1 cellular context compared by ENCODE assay signal in genomic region chr1:100894622-100895539, GRCh38.
TF ChIP-seq lines count a peak whose summit lies in the region.

TSS of gene EXTL2 (minus strand) at chr1:100894842. CDS start at chr1:100888757, 6,085 bp downstream.

TF ChIP-seq in K562, 482 proteins besides CTCF, POLR2A, EP300 and RAD21 (continued from another document and continues in another):
- no peak for TF ChIP-seq ZKSCAN3 (CRISPR knock-in tag; IDR thresholded peaks at IDR 0.05)
- no peak for TF ChIP-seq IRF1 (CRISPR knock-in tag; IDR thresholded peaks at IDR 0.05; ENCODE audit: borderline replicate concordance)
- no peak for TF ChIP-seq TCF3 (CRISPR knock-in tag; IDR thresholded peaks at IDR 0.05)
- no peak for TF ChIP-seq TFAM (CRISPR knock-in tag; conservative IDR thresholded peaks at IDR 0.05)
- no peak for TF ChIP-seq PYGO2 (tag; IDR thresholded peaks at IDR 0.05)
- TF ChIP-seq FOXP1 (CRISPR knock-in tag; IDR thresholded peaks at IDR 0.05) = no peak
- no peak for TF ChIP-seq SMARCE1 (IDR thresholded peaks at IDR 0.05)
- peak; percentile 97 for TF ChIP-seq NR2C1 (IDR thresholded peaks at IDR 0.05)
- TF ChIP-seq NR2C1 (tag; IDR thresholded peaks at IDR 0.05) = peak; percentile 97
- no peak for TF ChIP-seq RAD51 (IDR thresholded peaks at IDR 0.05; ENCODE audit: borderline replicate concordance, low read depth)
- TF ChIP-seq FUS (optimal IDR thresholded peaks at IDR 0.05; ENCODE audit: low read depth, low read length) = no peak
- no peak for TF ChIP-seq NR4A1 (CRISPR knock-in tag; IDR thresholded peaks at IDR 0.05)
- no peak for TF ChIP-seq NR4A1 (tag; IDR thresholded peaks at IDR 0.05)
- TF ChIP-seq KAT8 (IDR thresholded peaks at IDR 0.05; ENCODE audit: low read depth) = no peak
- 0 out of 2 replicates have a peak, but pooled peaks have one; percentile 31 for TF ChIP-seq ZBTB1 (CRISPR knock-in tag; IDR thresholded peaks at IDR 0.05; ENCODE audit: borderline replicate concordance, low read depth)
- TF ChIP-seq ZNF395 (CRISPR knock-in tag; IDR thresholded peaks at IDR 0.05) = no peak
- no peak for TF ChIP-seq U2AF1 (optimal IDR thresholded peaks at IDR 0.05; ENCODE audit: low read depth, low read length)
- TF ChIP-seq ARID3A (IDR thresholded peaks at IDR 0.05; ENCODE audit: borderline replicate concordance, low read depth, low read length) = no peak
- TF ChIP-seq, protein P1, sequence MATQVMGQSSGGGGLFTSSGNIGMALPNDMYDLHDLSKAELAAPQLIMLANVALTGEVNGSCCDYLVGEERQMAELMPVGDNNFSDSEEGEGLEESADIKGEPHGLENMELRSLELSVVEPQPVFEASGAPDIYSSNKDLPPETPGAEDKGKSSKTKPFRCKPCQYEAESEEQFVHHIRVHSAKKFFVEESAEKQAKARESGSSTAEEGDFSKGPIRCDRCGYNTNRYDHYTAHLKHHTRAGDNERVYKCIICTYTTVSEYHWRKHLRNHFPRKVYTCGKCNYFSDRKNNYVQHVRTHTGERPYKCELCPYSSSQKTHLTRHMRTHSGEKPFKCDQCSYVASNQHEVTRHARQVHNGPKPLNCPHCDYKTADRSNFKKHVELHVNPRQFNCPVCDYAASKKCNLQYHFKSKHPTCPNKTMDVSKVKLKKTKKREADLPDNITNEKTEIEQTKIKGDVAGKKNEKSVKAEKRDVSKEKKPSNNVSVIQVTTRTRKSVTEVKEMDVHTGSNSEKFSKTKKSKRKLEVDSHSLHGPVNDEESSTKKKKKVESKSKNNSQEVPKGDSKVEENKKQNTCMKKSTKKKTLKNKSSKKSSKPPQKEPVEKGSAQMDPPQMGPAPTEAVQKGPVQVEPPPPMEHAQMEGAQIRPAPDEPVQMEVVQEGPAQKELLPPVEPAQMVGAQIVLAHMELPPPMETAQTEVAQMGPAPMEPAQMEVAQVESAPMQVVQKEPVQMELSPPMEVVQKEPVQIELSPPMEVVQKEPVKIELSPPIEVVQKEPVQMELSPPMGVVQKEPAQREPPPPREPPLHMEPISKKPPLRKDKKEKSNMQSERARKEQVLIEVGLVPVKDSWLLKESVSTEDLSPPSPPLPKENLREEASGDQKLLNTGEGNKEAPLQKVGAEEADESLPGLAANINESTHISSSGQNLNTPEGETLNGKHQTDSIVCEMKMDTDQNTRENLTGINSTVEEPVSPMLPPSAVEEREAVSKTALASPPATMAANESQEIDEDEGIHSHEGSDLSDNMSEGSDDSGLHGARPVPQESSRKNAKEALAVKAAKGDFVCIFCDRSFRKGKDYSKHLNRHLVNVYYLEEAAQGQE (CRISPR knock-in tag; IDR thresholded peaks at IDR 0.05; ENCODE audit: low read depth) = no peak
- TF ChIP-seq STAG1 (CRISPR knock-in tag; IDR thresholded peaks at IDR 0.05; ENCODE audit: borderline replicate concordance) = no peak
- no peak for TF ChIP-seq CTBP1 (IDR thresholded peaks at IDR 0.05; ENCODE audit: borderline replicate concordance)
- TF ChIP-seq FOXA1 (IDR thresholded peaks at IDR 0.05; ENCODE audit: borderline replicate concordance) = no peak
- TF ChIP-seq RUNX1 (IDR thresholded peaks at IDR 0.05; ENCODE audit: low read depth) = no peak
- TF ChIP-seq ZEB2 (IDR thresholded peaks at IDR 0.05) = no peak
- no peak for TF ChIP-seq MTF1 (CRISPR knock-in tag; IDR thresholded peaks at IDR 0.05; ENCODE audit: borderline replicate concordance)
- no peak for TF ChIP-seq ZNF668 (CRISPR knock-in tag; IDR thresholded peaks at IDR 0.05)
- TF ChIP-seq ZBTB33 (CRISPR knock-in tag; IDR thresholded peaks at IDR 0.05) = no peak
- no peak for TF ChIP-seq ZNF232 (CRISPR knock-in tag; IDR thresholded peaks at IDR 0.05)
- no peak for TF ChIP-seq E2F5 (CRISPR knock-in tag; IDR thresholded peaks at IDR 0.05)
- no peak for TF ChIP-seq ZNF280A (IDR thresholded peaks at IDR 0.05; ENCODE audit: low read depth, partially characterized antibody)
- no peak for TF ChIP-seq MAFG (tag; conservative IDR thresholded peaks at IDR 0.05)
- no peak for TF ChIP-seq MBD1 (CRISPR knock-in tag; IDR thresholded peaks at IDR 0.05)
- TF ChIP-seq ZNF695 (CRISPR knock-in tag; IDR thresholded peaks at IDR 0.05) = no peak
- no peak for TF ChIP-seq MLLT1 (IDR thresholded peaks at IDR 0.05)
- TF ChIP-seq MBD2 (IDR thresholded peaks at IDR 0.05; ENCODE audit: borderline replicate concordance, low read depth) = no peak
- TF ChIP-seq ZFP30 (CRISPR knock-in tag; IDR thresholded peaks at IDR 0.05; ENCODE audit: borderline replicate concordance) = no peak
- TF ChIP-seq POLR2AphosphoS2 (IDR thresholded peaks at IDR 0.05; ENCODE audit: low read length) = no peak
- no peak for TF ChIP-seq POU5F1 (IDR thresholded peaks at IDR 0.05; ENCODE audit: borderline replicate concordance, low read depth, low read length, partially characterized antibody)
- no peak for TF ChIP-seq DNMT1 (IDR thresholded peaks at IDR 0.05)
- no peak for TF ChIP-seq ZNF175 (CRISPR knock-in tag; IDR thresholded peaks at IDR 0.05; ENCODE audit: low read depth)
- TF ChIP-seq TAF1 (IDR thresholded peaks at IDR 0.05; ENCODE audit: control insufficient read depth, extremely low read depth, insufficient read depth, low read length, severe bottlenecking) = peak; percentile 59
- TF ChIP-seq ZKSCAN1 (IDR thresholded peaks at IDR 0.05; ENCODE audit: low read depth, low read length) = no peak
- no peak for TF ChIP-seq ZNF133 (CRISPR knock-in tag; IDR thresholded peaks at IDR 0.05)
- no peak for TF ChIP-seq CBFB (CRISPR knock-in tag; IDR thresholded peaks at IDR 0.05)
- TF ChIP-seq ILF3 (IDR thresholded peaks at IDR 0.05; ENCODE audit: borderline replicate concordance) = no peak
- TF ChIP-seq ZNF551 (CRISPR knock-in tag; IDR thresholded peaks at IDR 0.05) = no peak
- no peak for TF ChIP-seq ZNF324 (CRISPR knock-in tag; IDR thresholded peaks at IDR 0.05)
- peak; percentile 60; the same call in 1 of the 2 replicates for TF ChIP-seq EP400 (IDR thresholded peaks at IDR 0.05)
- no peak for TF ChIP-seq TAL1 (IDR thresholded peaks at IDR 0.05)
- peak; percentile 81; the same call in 1 of the 2 replicates for TF ChIP-seq KAT7 (CRISPR knock-in tag; IDR thresholded peaks at IDR 0.05; ENCODE audit: borderline replicate concordance)
- TF ChIP-seq CEBPG (CRISPR knock-in tag; IDR thresholded peaks at IDR 0.05) = no peak; the same call in 1 of the 2 replicates
- TF ChIP-seq CEBPG (tag; conservative IDR thresholded peaks at IDR 0.05 in 1 of 2, IDR thresholded peaks at IDR 0.05 in 1 of 2) = no peak
- no peak for TF ChIP-seq ZNF24 (IDR thresholded peaks at IDR 0.05)
- no peak for TF ChIP-seq BMI1 (IDR thresholded peaks at IDR 0.05; ENCODE audit: low read length)
- no peak for TF ChIP-seq ZNF197 (CRISPR knock-in tag; IDR thresholded peaks at IDR 0.05; ENCODE audit: low read depth)
- TF ChIP-seq YY1 (IDR thresholded peaks at IDR 0.05; ENCODE audit: borderline replicate concordance in 1 of 3, control insufficient read depth in 1 of 3, extremely low read depth in 1 of 3, insufficient read depth in 3 of 3, insufficient read length in 1 of 3, insufficient replicate concordance in 2 of 3, low read depth in 1 of 3, low read length in 2 of 3) = peak in 1 of 3 experiments; percentile 43
- no peak for TF ChIP-seq CBX3 (IDR thresholded peaks at IDR 0.05; ENCODE audit: borderline replicate concordance in 1 of 2, low read length in 2 of 2)
- no peak for TF ChIP-seq MEF2A (IDR thresholded peaks at IDR 0.05; ENCODE audit: control insufficient read depth, low read depth, low read length)
- TF ChIP-seq ZBTB8A (IDR thresholded peaks at IDR 0.05; ENCODE audit: partially characterized antibody) = no peak
- TF ChIP-seq ZNF699 (CRISPR knock-in tag; IDR thresholded peaks at IDR 0.05; ENCODE audit: insufficient replicate concordance) = no peak
- no peak for TF ChIP-seq ZNF408 (CRISPR knock-in tag; IDR thresholded peaks at IDR 0.05; ENCODE audit: low read depth)
- TF ChIP-seq ZNF589 (CRISPR knock-in tag; IDR thresholded peaks at IDR 0.05; ENCODE audit: low read depth) = no peak
- TF ChIP-seq RHOXF2B (CRISPR knock-in tag; conservative IDR thresholded peaks at IDR 0.05) = no peak
- no peak for TF ChIP-seq ZFP36 (IDR thresholded peaks at IDR 0.05; ENCODE audit: low read depth, low read length, partially characterized antibody)
